Comparison of ENCODE assay signal across 8 cellular contexts in genomic region chr21:37758997-37759396, GRCh38.
DNase-seq lines count a peak whose midpoint lies in the region; ATAC-seq and TF ChIP-seq lines count a peak whose summit lies in the region.

No MANE protein-coding gene starts in this region.

- intact Hi-C loops in CD14-positive monocyte (cut with micrococcal nuclease), result loop anchor here (2.0 to 5.0 kb wide), 3 partner anchors 158 to 598 kb away; partner anchors contain the start of gene KCNJ6 (in 2 of the 2)

- H3K27me3 Mint-ChIP-seq in CD14-positive monocyte (ENCODE audit: low read depth in 3 of 3), result peaks cover 0 to 6% (median 3%) of the 10 kb centered on the region in 3 donors
- H3K27me3 Mint-ChIP-seq in endothelial cell (ENCODE audit: unreplicated experiment), result peaks cover 5% of the 10 kb centered on the region

- H3K27ac Mint-ChIP-seq in CD14-positive monocyte (no peak overlapping the region), endothelial cell (ENCODE audit: unreplicated experiment) (no peak overlapping the region)

- H3K36me3 Mint-ChIP-seq in CD14-positive monocyte (no peaks in the 10 kb centered on the region), endothelial cell (ENCODE audit: low read depth, unreplicated experiment) (no peaks in the 10 kb centered on the region)

- no peak overlapping the region for H3K4me3 ChIP-seq in retinal pigment epithelial cell (ENCODE audit: low read length)

- ATAC-seq in GM18909 (IDR thresholded peaks at IDR 0.05; ENCODE audit: poor library complexity, unreplicated experiment), result no peak

- H3K9me3 Mint-ChIP-seq in CD14-positive monocyte (no peaks in the 10 kb centered on the region), endothelial cell (ENCODE audit: unreplicated experiment) (no peaks in the 10 kb centered on the region)

- H3K4me1 Mint-ChIP-seq in CD14-positive monocyte (no peaks in the 10 kb centered on the region), endothelial cell (ENCODE audit: unreplicated experiment) (peaks cover 17% of the 10 kb centered on the region)

- peak; percentile 57 for DNase-seq in CD14-positive monocyte (ENCODE audit: low spot score)
- peak; percentile 49 for DNase-seq in HCEC 1CT
- peak; percentile 36 to 51 for DNase-seq in NOMO-1 (lab: John Stamatoyannopoulos, UW; ENCODE audit: unreplicated experiment in 2 of 2)
- DNase-seq in endothelial cell (ENCODE audit: low spot score), result peak; percentile 57
- no peak for DNase-seq in retinal pigment epithelial cell (ENCODE audit: low read depth)
- no peak for DNase-seq in hypothalamus (lab: John Stamatoyannopoulos, UW)
- DNase-seq in DMS79 (lab: John Stamatoyannopoulos, UW), result no peak

- H3K4me3 Mint-ChIP-seq in CD14-positive monocyte (no peak overlapping the region), endothelial cell (ENCODE audit: unreplicated experiment) (no peak overlapping the region)

- peak; percentile 71 for TF ChIP-seq CTCF in CD14-positive monocyte (IDR thresholded peaks at IDR 0.05)
- peak; percentile 52 for TF ChIP-seq CTCF in endothelial cell (IDR thresholded peaks at IDR 0.05; ENCODE audit: unreplicated experiment)
- peak; percentile 64 for TF ChIP-seq CTCF in retinal pigment epithelial cell (conservative IDR thresholded peaks at IDR 0.05; ENCODE audit: low read depth, low read length)

Comparison
In these comparisons a context has a peak if more than half of its experiments do, and no peak if none do; other contexts are left out.
1. DNase-seq: peak in CD14-positive monocyte (single experiment), HCEC 1CT (single experiment), NOMO-1 (2 of 2) and endothelial cell (single experiment); none in retinal pigment epithelial cell (single experiment), hypothalamus (0 of 51) and DMS79 (single experiment).
2. Peak in every context shown above with its lines, with median percentiles within 50 percentile points of each other: CTCF ChIP-seq.